1 cellular context compared by ENCODE assay signal in genomic region chr19:44752816-44753618, GRCh38.
TF ChIP-seq lines count a peak whose summit lies in the region.

No MANE protein-coding gene starts in this region.

TF ChIP-seq in K562, 482 proteins besides CTCF, POLR2A, EP300 and RAD21 (continues in another document):
- TF ChIP-seq TEAD2 (tag; IDR thresholded peaks at IDR 0.05), result no peak
- 0 out of 2 replicates have a peak, but pooled peaks have one; percentile 77 for TF ChIP-seq NR1H2 (CRISPR knock-in tag; IDR thresholded peaks at IDR 0.05)
- TF ChIP-seq GATA2 (CRISPR knock-in tag; IDR thresholded peaks at IDR 0.05), result no peak
- TF ChIP-seq YBX1 (IDR thresholded peaks at IDR 0.05), result no peak
- no peak for TF ChIP-seq COPS2 (conservative IDR thresholded peaks at IDR 0.05)
- TF ChIP-seq HIVEP1 (CRISPR knock-in tag; IDR thresholded peaks at IDR 0.05), result peak; percentile 99
- no peak for TF ChIP-seq ZNF77 (CRISPR knock-in tag; IDR thresholded peaks at IDR 0.05)
- 0 out of 2 replicates have a peak, but pooled peaks have one; percentile 6 for TF ChIP-seq ZNF134 (CRISPR knock-in tag; conservative IDR thresholded peaks at IDR 0.05)
- TF ChIP-seq PCBP2 (IDR thresholded peaks at IDR 0.05; ENCODE audit: low read depth, low read length, poor library complexity, severe bottlenecking), result no peak
- TF ChIP-seq, protein P1, sequence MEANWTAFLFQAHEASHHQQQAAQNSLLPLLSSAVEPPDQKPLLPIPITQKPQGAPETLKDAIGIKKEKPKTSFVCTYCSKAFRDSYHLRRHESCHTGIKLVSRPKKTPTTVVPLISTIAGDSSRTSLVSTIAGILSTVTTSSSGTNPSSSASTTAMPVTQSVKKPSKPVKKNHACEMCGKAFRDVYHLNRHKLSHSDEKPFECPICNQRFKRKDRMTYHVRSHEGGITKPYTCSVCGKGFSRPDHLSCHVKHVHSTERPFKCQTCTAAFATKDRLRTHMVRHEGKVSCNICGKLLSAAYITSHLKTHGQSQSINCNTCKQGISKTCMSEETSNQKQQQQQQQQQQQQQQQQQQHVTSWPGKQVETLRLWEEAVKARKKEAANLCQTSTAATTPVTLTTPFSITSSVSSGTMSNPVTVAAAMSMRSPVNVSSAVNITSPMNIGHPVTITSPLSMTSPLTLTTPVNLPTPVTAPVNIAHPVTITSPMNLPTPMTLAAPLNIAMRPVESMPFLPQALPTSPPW (CRISPR knock-in tag; IDR thresholded peaks at IDR 0.05), result peak; percentile 99
- no peak for TF ChIP-seq POLR2B (IDR thresholded peaks at IDR 0.05; ENCODE audit: low read depth, partially characterized antibody)
- no peak for TF ChIP-seq RBM15 (IDR thresholded peaks at IDR 0.05; ENCODE audit: insufficient read depth, low read length)
- TF ChIP-seq NBN (IDR thresholded peaks at IDR 0.05; ENCODE audit: low read depth), result peak; percentile 97
- no peak for TF ChIP-seq CSDE1 (IDR thresholded peaks at IDR 0.05)
- TF ChIP-seq ZNF592 (IDR thresholded peaks at IDR 0.05), result no peak
- TF ChIP-seq FOXK1 (CRISPR knock-in tag; IDR thresholded peaks at IDR 0.05; ENCODE audit: borderline replicate concordance), result no peak
- TF ChIP-seq, protein P2, sequence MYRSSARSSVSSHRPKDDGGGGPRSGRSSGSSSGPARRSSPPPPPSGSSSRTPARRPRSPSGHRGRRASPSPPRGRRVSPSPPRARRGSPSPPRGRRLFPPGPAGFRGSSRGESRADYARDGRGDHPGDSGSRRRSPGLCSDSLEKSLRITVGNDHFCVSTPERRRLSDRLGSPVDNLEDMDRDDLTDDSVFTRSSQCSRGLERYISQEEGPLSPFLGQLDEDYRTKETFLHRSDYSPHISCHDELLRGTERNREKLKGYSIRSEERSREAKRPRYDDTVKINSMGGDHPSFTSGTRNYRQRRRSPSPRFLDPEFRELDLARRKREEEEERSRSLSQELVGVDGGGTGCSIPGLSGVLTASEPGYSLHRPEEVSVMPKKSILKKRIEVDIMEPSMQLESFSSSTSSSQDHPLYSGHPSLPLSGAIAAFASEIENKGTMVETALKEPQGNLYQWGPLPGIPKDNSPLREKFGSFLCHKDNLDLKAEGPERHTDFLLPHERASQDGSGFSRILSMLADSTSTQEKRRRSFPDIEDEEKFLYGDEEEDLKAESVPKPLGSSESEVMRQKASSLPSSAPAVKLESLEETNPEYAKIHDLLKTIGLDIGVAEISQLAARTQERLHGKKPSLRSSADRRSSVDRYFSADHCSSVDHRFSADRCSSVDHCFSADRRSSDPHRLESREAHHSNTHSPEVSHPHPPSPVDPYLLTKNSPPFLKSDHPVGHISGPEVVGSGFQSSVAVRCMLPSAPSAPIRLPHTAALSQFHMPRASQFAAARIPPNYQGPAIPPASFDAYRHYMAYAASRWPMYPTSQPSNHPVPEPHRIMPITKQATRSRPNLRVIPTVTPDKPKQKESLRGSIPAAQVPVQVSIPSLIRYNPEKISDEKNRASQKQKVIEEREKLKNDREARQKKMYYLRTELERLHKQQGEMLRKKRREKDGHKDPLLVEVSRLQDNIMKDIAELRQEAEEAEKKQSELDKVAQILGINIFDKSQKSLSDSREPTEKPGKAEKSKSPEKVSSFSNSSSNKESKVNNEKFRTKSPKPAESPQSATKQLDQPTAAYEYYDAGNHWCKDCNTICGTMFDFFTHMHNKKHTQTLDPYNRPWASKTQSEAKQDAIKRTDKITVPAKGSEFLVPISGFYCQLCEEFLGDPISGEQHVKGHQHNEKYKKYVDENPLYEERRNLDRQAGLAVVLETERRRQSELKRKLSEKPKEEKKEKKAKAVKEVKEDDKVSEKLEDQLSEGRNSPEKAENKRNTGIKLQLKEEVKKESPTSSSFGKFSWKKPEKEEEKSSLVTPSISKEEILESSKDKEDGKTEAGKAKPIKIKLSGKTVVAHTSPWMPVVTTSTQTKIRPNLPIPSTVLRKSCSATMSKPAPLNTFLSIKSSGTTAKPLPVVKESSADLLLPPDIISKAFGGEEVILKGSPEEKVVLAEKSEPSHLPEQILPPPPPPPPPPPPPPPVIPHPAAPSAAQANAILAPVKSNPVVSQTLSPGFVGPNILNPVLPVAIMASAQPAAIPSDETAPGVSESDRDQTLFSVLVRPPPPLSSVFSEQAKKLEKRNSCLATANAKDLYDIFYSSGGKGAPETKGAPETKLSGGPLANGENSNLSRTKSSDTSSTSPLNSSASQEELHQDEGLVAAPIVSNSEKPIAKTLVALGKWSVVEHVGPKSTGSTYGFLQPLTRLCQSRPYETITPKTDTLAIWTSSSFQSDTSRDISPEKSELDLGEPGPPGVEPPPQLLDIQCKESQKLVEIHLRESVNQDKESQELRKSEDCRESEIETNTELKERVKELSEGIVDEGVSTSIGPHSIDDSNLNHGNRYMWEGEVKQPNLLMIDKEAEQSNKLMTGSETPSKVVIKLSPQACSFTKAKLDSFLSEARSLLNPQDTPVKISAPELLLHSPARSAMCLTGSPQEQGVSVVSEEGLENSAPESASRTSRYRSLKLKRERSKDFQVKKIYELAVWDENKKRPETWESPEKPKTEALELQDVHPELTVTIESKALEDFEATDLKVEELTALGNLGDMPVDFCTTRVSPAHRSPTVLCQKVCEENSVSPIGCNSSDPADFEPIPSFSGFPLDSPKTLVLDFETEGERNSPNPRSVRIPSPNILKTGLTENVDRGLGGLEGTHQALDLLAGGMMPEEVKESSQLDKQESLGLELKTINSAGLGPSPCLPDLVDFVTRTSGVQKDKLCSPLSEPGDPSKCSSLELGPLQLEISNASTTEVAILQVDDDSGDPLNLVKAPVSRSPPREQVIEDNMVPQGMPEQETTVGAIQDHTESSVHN (IDR thresholded peaks at IDR 0.05; ENCODE audit: borderline replicate concordance in 1 of 2, low read depth in 1 of 2), result peak in 1 of 2 experiments; percentile 100; a peak in 2 of 4 replicates
- peak; percentile 60; the same call in 1 of the 2 replicates for TF ChIP-seq MEF2D (tag; conservative IDR thresholded peaks at IDR 0.05; ENCODE audit: low read depth)
- no peak for TF ChIP-seq BDP1 (IDR thresholded peaks at IDR 0.05; ENCODE audit: insufficient read depth, insufficient read length)
- TF ChIP-seq ZFP30 (CRISPR knock-in tag; IDR thresholded peaks at IDR 0.05; ENCODE audit: borderline replicate concordance), result no peak
- TF ChIP-seq, protein P3, sequence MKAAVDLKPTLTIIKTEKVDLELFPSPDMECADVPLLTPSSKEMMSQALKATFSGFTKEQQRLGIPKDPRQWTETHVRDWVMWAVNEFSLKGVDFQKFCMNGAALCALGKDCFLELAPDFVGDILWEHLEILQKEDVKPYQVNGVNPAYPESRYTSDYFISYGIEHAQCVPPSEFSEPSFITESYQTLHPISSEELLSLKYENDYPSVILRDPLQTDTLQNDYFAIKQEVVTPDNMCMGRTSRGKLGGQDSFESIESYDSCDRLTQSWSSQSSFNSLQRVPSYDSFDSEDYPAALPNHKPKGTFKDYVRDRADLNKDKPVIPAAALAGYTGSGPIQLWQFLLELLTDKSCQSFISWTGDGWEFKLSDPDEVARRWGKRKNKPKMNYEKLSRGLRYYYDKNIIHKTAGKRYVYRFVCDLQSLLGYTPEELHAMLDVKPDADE (conservative IDR thresholded peaks at IDR 0.05; ENCODE audit: control insufficient read depth, low read depth, low read length), result peak; percentile 88; the same call in 1 of the 2 replicates
- peak; percentile 34; the same call in 1 of the 2 replicates for TF ChIP-seq ELF2 (CRISPR knock-in tag; IDR thresholded peaks at IDR 0.05)
- no peak for TF ChIP-seq ZNF280A (IDR thresholded peaks at IDR 0.05; ENCODE audit: low read depth, partially characterized antibody)
- TF ChIP-seq CBX3 (IDR thresholded peaks at IDR 0.05; ENCODE audit: borderline replicate concordance in 1 of 2, low read length in 2 of 2), result peak in 1 of 2 experiments; percentile 29; a peak in 1 of 3 replicates
- TF ChIP-seq, protein P4, sequence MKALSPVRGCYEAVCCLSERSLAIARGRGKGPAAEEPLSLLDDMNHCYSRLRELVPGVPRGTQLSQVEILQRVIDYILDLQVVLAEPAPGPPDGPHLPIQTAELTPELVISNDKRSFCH (CRISPR knock-in tag; IDR thresholded peaks at IDR 0.05), result no peak
- TF ChIP-seq, protein P4 (tag; IDR thresholded peaks at IDR 0.05), result peak; percentile 42; the same call in 1 of the 2 replicates
- peak; percentile 78 to 95 for TF ChIP-seq ETV6 (IDR thresholded peaks at IDR 0.05; ENCODE audit: borderline replicate concordance in 1 of 2, low read depth in 2 of 2, low read length in 1 of 2)
- TF ChIP-seq ETV6 (CRISPR knock-in tag; IDR thresholded peaks at IDR 0.05; ENCODE audit: borderline replicate concordance), result no peak
- no peak for TF ChIP-seq PTBP1 (IDR thresholded peaks at IDR 0.05; ENCODE audit: low read depth, low read length)
- TF ChIP-seq ZEB2 (IDR thresholded peaks at IDR 0.05), result peak; percentile 92
- peak; percentile 85; the same call in 1 of the 2 replicates for TF ChIP-seq TCF7 (IDR thresholded peaks at IDR 0.05; ENCODE audit: borderline replicate concordance)
- no peak for TF ChIP-seq PRPF4 (IDR thresholded peaks at IDR 0.05; ENCODE audit: insufficient read depth, low read depth, low read length, poor library complexity, severe bottlenecking)
- peak; percentile 82 for TF ChIP-seq MITF (IDR thresholded peaks at IDR 0.05)
- peak; percentile 100 for TF ChIP-seq CBFB (CRISPR knock-in tag; IDR thresholded peaks at IDR 0.05)
- TF ChIP-seq BRD4 (IDR thresholded peaks at IDR 0.05), result no peak
- TF ChIP-seq ZNF316 (IDR thresholded peaks at IDR 0.05), result no peak; the same call in 1 of the 2 replicates
- TF ChIP-seq, protein P5, sequence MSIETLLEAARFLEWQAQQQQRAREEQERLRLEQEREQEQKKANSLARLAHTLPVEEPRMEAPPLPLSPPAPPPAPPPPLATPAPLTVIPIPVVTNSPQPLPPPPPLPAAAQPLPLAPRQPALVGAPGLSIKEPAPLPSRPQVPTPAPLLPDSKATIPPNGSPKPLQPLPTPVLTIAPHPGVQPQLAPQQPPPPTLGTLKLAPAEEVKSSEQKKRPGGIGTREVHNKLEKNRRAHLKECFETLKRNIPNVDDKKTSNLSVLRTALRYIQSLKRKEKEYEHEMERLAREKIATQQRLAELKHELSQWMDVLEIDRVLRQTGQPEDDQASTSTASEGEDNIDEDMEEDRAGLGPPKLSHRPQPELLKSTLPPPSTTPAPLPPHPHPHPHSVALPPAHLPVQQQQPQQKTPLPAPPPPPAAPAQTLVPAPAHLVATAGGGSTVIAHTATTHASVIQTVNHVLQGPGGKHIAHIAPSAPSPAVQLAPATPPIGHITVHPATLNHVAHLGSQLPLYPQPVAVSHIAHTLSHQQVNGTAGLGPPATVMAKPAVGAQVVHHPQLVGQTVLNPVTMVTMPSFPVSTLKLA (conservative IDR thresholded peaks at IDR 0.05), result peak; percentile 49 to 87
- peak; percentile 100 for TF ChIP-seq DACH1 (IDR thresholded peaks at IDR 0.05; ENCODE audit: partially characterized antibody)
- peak; percentile 90 for TF ChIP-seq JUND (IDR thresholded peaks at IDR 0.05; ENCODE audit: borderline replicate concordance, low read depth, low read length)
- TF ChIP-seq JUND (tag; IDR thresholded peaks at IDR 0.05; ENCODE audit: borderline replicate concordance, low read depth, low read length), result peak; percentile 83; the same call in 1 of the 3 replicates
